18 cellular contexts compared by ENCODE assay signal in the genomic region with DNA sequence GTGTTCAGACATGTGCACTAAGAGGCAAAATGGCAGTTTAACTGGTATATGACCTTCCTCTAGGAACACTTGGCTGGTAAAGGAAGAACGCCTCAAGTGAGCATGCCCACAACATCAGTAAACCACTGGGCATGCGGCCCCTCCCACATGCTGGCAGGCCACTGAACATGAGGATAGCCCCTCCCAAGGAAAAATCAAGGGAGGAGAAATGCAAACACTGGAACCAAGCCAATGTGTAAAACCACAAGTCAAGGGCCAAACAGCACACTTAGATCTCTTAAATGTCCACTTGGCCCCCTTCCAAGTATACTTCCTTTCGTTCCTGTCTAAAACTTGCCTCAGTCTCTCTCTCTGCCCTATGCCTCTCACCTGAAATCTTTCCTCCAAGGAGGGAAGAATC.
A peak's percentile ranks its signal among the peaks of the same experiment; 100 is the strongest.
DNase-seq lines count a peak whose midpoint lies in the region; ATAC-seq and TF ChIP-seq lines count a peak whose summit lies in the region.
"Had no signal": no experiment of that assay in that cellular context is flagged by ENCODE, and none has a peak within 500 bp of the region (broad histone marks: within the 10 kb centered on the region; RNA-seq: fewer than 3 reads in every experiment).

No MANE protein-coding gene starts in this region.

- POLR2A ChIA-PET in naive thymus-derived CD4-positive, alpha-beta T cell (lab: Charles Lee) = no interaction called here

- intact Hi-C loops in uterus (cut with DNase I; ENCODE audit: low total_unique reads) = no loop called here
- intact Hi-C loops in naive thymus-derived CD4-positive, alpha-beta T cell (cut with micrococcal nuclease) = no loop called here

- peak; percentile 36 for DNase-seq in COLO668 (lab: John Stamatoyannopoulos, UW; ENCODE audit: unreplicated experiment)
- peak; percentile 94 for DNase-seq in GF-D8 (lab: John Stamatoyannopoulos, UW)
- DNase-seq in NCI-H69 (lab: John Stamatoyannopoulos, UW) = peak; percentile 12
- DNase-seq in dermis blood vessel endothelial cell = peak; percentile 57
- no peak for DNase-seq in uterus
- DNase-seq in MG63 = no peak
- no peak for DNase-seq in naive thymus-derived CD4-positive, alpha-beta T cell
- DNase-seq: activated CD4-positive, alpha-beta T cell treated with anti-CD3 and anti-CD28 coated beads for 4 hours; caudate nucleus; DMS 273 treated with DMSO at 0.1 percent for 48 hours; foreskin keratinocyte; NCI-H526 treated with DMSO at 0.1 percent for 48 hours; right lobe of liver; stimulated activated CD4-positive, alpha-beta T cell treated with anti-CD3 and anti-CD28 coated beads, Interleukin-4, amount 100 ng/mL, for 24 hours had no signal

- TF ChIP-seq POLR2A in uterus (IDR thresholded peaks at IDR 0.05) = no peak

- H3K36me3 ChIP-seq in uterus (no peaks in the 10 kb centered on the region), MG63 (no peaks in the 10 kb centered on the region)
- no peaks in the 10 kb centered on the region for H3K36me3 ChIP-seq in naive thymus-derived CD4-positive, alpha-beta T cell (ENCODE audit: control insufficient read depth in 2 of 3, insufficient read depth in 3 of 3, low read length in 3 of 3)
- H3K36me3 ChIP-seq: right lobe of liver, upper lobe of left lung had no signal

- H3K4me3 ChIP-seq in uterus (no peak overlapping the region), MG63 (no peak overlapping the region)
- H3K4me3 ChIP-seq in naive thymus-derived CD4-positive, alpha-beta T cell (ENCODE audit: low read length) = no peak overlapping the region
- H3K4me3 ChIP-seq: right lobe of liver, upper lobe of left lung had no signal

- no peak overlapping the region for H3K4me3 Mint-ChIP-seq in naive thymus-derived CD4-positive, alpha-beta T cell

- H3K9me3 Mint-ChIP-seq in naive thymus-derived CD4-positive, alpha-beta T cell = peaks cover 0 to 13% (median 2%) of the 10 kb centered on the region in 11 donors

- no peaks in the 10 kb centered on the region for H3K36me3 Mint-ChIP-seq in naive thymus-derived CD4-positive, alpha-beta T cell
- H3K36me3 Mint-ChIP-seq: activated naive CD4-positive, alpha-beta T cell treated with anti-CD3 and anti-CD28 coated beads, Interleukin-2, amount 50 U/mL, for 72 hours had no signal

- H3K9me3 ChIP-seq in uterus (no peaks in the 10 kb centered on the region), MG63 (no peaks in the 10 kb centered on the region)
- H3K9me3 ChIP-seq in naive thymus-derived CD4-positive, alpha-beta T cell (ENCODE audit: control insufficient read depth in 2 of 3, low read length in 3 of 3) = peaks cover 0 to 6% (median 0%) of the 10 kb centered on the region in 3 experiments
- H3K9me3 ChIP-seq: right lobe of liver, upper lobe of left lung had no signal

- no peaks in the 10 kb centered on the region for H3K27me3 Mint-ChIP-seq in naive thymus-derived CD4-positive, alpha-beta T cell

- no peak overlapping the region for H3K27ac Mint-ChIP-seq in naive thymus-derived CD4-positive, alpha-beta T cell
- H3K27ac Mint-ChIP-seq: activated naive CD4-positive, alpha-beta T cell treated with anti-CD3 and anti-CD28 coated beads, Interleukin-2, amount 50 U/mL, for 72 hours had no signal

- H3K4me1 ChIP-seq in uterus = no peaks in the 10 kb centered on the region
- no peaks in the 10 kb centered on the region for H3K4me1 ChIP-seq in naive thymus-derived CD4-positive, alpha-beta T cell (ENCODE audit: control insufficient read depth in 2 of 2, insufficient read depth in 2 of 2, low read length in 2 of 2)
- H3K4me1 ChIP-seq: foreskin keratinocyte, right lobe of liver, upper lobe of left lung had no signal

- H3K27me3 ChIP-seq in uterus (no peaks in the 10 kb centered on the region), MG63 (no peaks in the 10 kb centered on the region)
- no peaks in the 10 kb centered on the region for H3K27me3 ChIP-seq in naive thymus-derived CD4-positive, alpha-beta T cell (ENCODE audit: control insufficient read depth in 2 of 2, insufficient read depth in 2 of 2, low read length in 2 of 2)
- H3K27me3 ChIP-seq: foreskin keratinocyte, right lobe of liver, upper lobe of left lung had no signal

- peaks cover 0 to 20% (median 0%) of the 10 kb centered on the region in 7 donors for H3K4me1 Mint-ChIP-seq in naive thymus-derived CD4-positive, alpha-beta T cell

- no peak for ATAC-seq in SK-N-SH treated with all-trans-retinoic acid at 6 μM for 48 hours
- ATAC-seq in naive thymus-derived CD4-positive, alpha-beta T cell = no peak
- ATAC-seq: activated naive CD4-positive, alpha-beta T cell treated with anti-CD3 and anti-CD28 coated beads, Interleukin-2, amount 50 U/mL, for 72 hours; foreskin keratinocyte; right lobe of liver; Right ventricle myocardium inferior had no signal

- no peak for TF ChIP-seq CTCF in uterus (IDR thresholded peaks at IDR 0.05)

- no peak overlapping the region for H3K27ac ChIP-seq in uterus
- H3K27ac ChIP-seq in naive thymus-derived CD4-positive, alpha-beta T cell (ENCODE audit: low read depth, low read length) = no peak overlapping the region
- H3K27ac ChIP-seq: foreskin keratinocyte, right lobe of liver, upper lobe of left lung had no signal

- CTCF ChIA-PET in naive thymus-derived CD4-positive, alpha-beta T cell (lab: Charles Lee) = no interaction called here

TF ChIP-seq in SK-N-SH treated with all-trans-retinoic acid at 6 μM for 48 hours, 23 proteins besides CTCF, POLR2A, EP300 and RAD21:
- no peak for TF ChIP-seq ZNF565 (CRISPR knock-in tag; conservative IDR thresholded peaks at IDR 0.05; ENCODE audit: low read depth)
- TF ChIP-seq, protein P1, sequence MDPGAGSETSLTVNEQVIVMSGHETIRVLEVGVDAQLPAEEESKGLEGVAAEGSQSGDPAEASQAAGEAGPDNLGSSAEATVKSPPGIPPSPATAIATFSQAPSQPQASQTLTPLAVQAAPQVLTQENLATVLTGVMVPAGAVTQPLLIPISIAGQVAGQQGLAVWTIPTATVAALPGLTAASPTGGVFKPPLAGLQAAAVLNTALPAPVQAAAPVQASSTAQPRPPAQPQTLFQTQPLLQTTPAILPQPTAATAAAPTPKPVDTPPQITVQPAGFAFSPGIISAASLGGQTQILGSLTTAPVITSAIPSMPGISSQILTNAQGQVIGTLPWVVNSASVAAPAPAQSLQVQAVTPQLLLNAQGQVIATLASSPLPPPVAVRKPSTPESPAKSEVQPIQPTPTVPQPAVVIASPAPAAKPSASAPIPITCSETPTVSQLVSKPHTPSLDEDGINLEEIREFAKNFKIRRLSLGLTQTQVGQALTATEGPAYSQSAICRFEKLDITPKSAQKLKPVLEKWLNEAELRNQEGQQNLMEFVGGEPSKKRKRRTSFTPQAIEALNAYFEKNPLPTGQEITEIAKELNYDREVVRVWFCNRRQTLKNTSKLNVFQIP (CRISPR knock-in tag; IDR thresholded peaks at IDR 0.05; ENCODE audit: borderline replicate concordance, low read depth) = no peak
- no peak for TF ChIP-seq ZNF70 (CRISPR knock-in tag; IDR thresholded peaks at IDR 0.05)
- TF ChIP-seq SNAI2 (CRISPR knock-in tag; IDR thresholded peaks at IDR 0.05) = no peak

Comparison
In these comparisons a context has a peak if more than half of its experiments do, and no peak if none do; other contexts are left out.
1. DNase-seq: peak in COLO668 (single experiment), GF-D8 (single experiment), NCI-H69 (single experiment) and dermis blood vessel endothelial cell (single experiment); none in uterus (0 of 2), MG63 (single experiment) and naive thymus-derived CD4-positive, alpha-beta T cell (0 of 9).